In genomic region chr1:8473121-8473891, GRCh38 we compare ENCODE assay signal across 15 cellular contexts.
DNase-seq lines count a peak whose midpoint lies in the region; ATAC-seq and TF ChIP-seq lines count a peak whose summit lies in the region.
"Had no signal": no experiment of that assay in that cellular context is flagged by ENCODE, and none has a peak within 500 bp of the region (broad histone marks: within the 10 kb centered on the region; RNA-seq: fewer than 3 reads in every experiment).

No MANE protein-coding gene starts in this region.

- no peaks in the 10 kb centered on the region for H3K79me2 ChIP-seq in H9 (ENCODE audit: insufficient read depth, low read length)

- no peaks in the 10 kb centered on the region for H3K9me3 Mint-ChIP-seq in activated T-cell treated with anti-CD3 and anti-CD28 coated beads, Interleukin-2, amount 50 U/mL, for 4 hours
- H3K9me3 Mint-ChIP-seq in H9 (no peaks in the 10 kb centered on the region), osteocyte (ENCODE audit: unreplicated experiment) (no peaks in the 10 kb centered on the region)
- H3K9me3 Mint-ChIP-seq in activated naive CD8-positive, alpha-beta T cell (ENCODE audit: low read depth): no peaks in the 10 kb centered on the region
- H3K9me3 Mint-ChIP-seq: stimulated activated naive B cell treated with anti-CD40 and anti-IgM and Interleukin-4, amounts not matched to agents 10 μg/mL and 1 μg/mL and 100 μg/mL, for 72 hours had no signal

- H3K79me1 ChIP-seq in H9 (ENCODE audit: insufficient read depth, low read depth, low read length, poor library complexity, severe bottlenecking): peaks cover 6% of the 10 kb centered on the region

- no peak for ATAC-seq in activated T-cell treated with anti-CD3 and anti-CD28 coated beads, Interleukin-2, amount 50 U/mL, for 4 hours
- no peak for ATAC-seq in HG03108 (IDR thresholded peaks at IDR 0.05; ENCODE audit: unreplicated experiment)
- ATAC-seq: PC-3 had no signal

- H3K56ac ChIP-seq in H9 (ENCODE audit: insufficient read length, low read depth, low read length): no peak overlapping the region

- no peak overlapping the region for H3K14ac ChIP-seq in H9 (ENCODE audit: insufficient read depth, low read length)

- H3K23me2 ChIP-seq in H9 (ENCODE audit: insufficient read length, low read depth, low read length, poor library complexity, severe bottlenecking): no peaks in the 10 kb centered on the region

- no peak overlapping the region for H3K4ac ChIP-seq in H9 (ENCODE audit: low read depth, low read length)

- H2BK5ac ChIP-seq in H9 (ENCODE audit: insufficient read length, low read length): no peak overlapping the region

- peaks cover 48% of the 10 kb centered on the region for H3K4me1 Mint-ChIP-seq in activated T-cell treated with anti-CD3 and anti-CD28 coated beads, Interleukin-2, amount 50 U/mL, for 4 hours (ENCODE audit: low read depth)
- H3K4me1 Mint-ChIP-seq in H9 (peaks cover 44 to 45% of the 10 kb centered on the region in 2 experiments), osteocyte (ENCODE audit: unreplicated experiment) (peaks cover 10% of the 10 kb centered on the region)
- H3K4me1 Mint-ChIP-seq in activated naive CD8-positive, alpha-beta T cell (ENCODE audit: low read depth): peaks cover 44% of the 10 kb centered on the region

- no peak overlapping the region for H3K4me2 ChIP-seq in H9 (ENCODE audit: insufficient read depth, insufficient read length, low read length)
- H3K4me2 ChIP-seq: SK-N-SH had no signal

- no peaks in the 10 kb centered on the region for H3K27me3 ChIP-seq in H9 (ENCODE audit: insufficient read depth, low read length)
- H3K27me3 ChIP-seq: pancreas had no signal

- WGBS in H9 (ENCODE audit: extremely low coverage, insufficient read length, low lambda C conversion rate): no CpG with 5 or more reads among the region's 4 CpGs

- H3K9ac ChIP-seq in H9 (ENCODE audit: extremely low read depth, insufficient read length, low read length): no peak overlapping the region
- H3K9ac ChIP-seq: SK-N-SH had no signal

- H3K4me3 Mint-ChIP-seq in activated T-cell treated with anti-CD3 and anti-CD28 coated beads, Interleukin-2, amount 50 U/mL, for 4 hours: peak overlapping the region; percentile 12
- H3K4me3 Mint-ChIP-seq in H9 (no peak overlapping the region), osteocyte (ENCODE audit: unreplicated experiment) (no peak overlapping the region)
- no peak overlapping the region for H3K4me3 Mint-ChIP-seq in activated naive CD8-positive, alpha-beta T cell
- H3K4me3 Mint-ChIP-seq: stimulated activated naive B cell treated with anti-CD40 and anti-IgM and Interleukin-4, amounts not matched to agents 10 μg/mL and 1 μg/mL and 100 μg/mL, for 72 hours had no signal

- H3K27ac Mint-ChIP-seq in H9 (peak overlapping the region; percentile 69 to 93 (median 76); a peak in 4 of 7 replicates), osteocyte (ENCODE audit: unreplicated experiment) (no peak overlapping the region)
- peak overlapping the region; percentile 74 for H3K27ac Mint-ChIP-seq in activated naive CD8-positive, alpha-beta T cell
- H3K27ac Mint-ChIP-seq: stimulated activated naive B cell treated with anti-CD40 and anti-IgM and Interleukin-4, amounts not matched to agents 10 μg/mL and 1 μg/mL and 100 μg/mL, for 72 hours had no signal

- no peak overlapping the region for H3K23ac ChIP-seq in H9 (ENCODE audit: insufficient read length, low read depth, low read length)

- H3K9me3 ChIP-seq in H9 (ENCODE audit: control insufficient read depth, low read depth, low read length): no peaks in the 10 kb centered on the region
- H3K9me3 ChIP-seq: pancreas, SK-N-SH had no signal

- no peak overlapping the region for H2BK15ac ChIP-seq in H9 (ENCODE audit: low read depth, low read length)

- no peaks in the 10 kb centered on the region for H3K27me3 Mint-ChIP-seq in activated T-cell treated with anti-CD3 and anti-CD28 coated beads, Interleukin-2, amount 50 U/mL, for 4 hours (ENCODE audit: low read depth)
- H3K27me3 Mint-ChIP-seq in H9 (ENCODE audit: low read depth): peaks cover 1% of the 10 kb centered on the region; the same call in 1 of the 2 replicates
- no peaks in the 10 kb centered on the region for H3K27me3 Mint-ChIP-seq in activated naive CD8-positive, alpha-beta T cell
- no peaks in the 10 kb centered on the region for H3K27me3 Mint-ChIP-seq in osteocyte (ENCODE audit: unreplicated experiment)
- H3K27me3 Mint-ChIP-seq: stimulated activated naive B cell treated with anti-CD40 and anti-IgM and Interleukin-4, amounts not matched to agents 10 μg/mL and 1 μg/mL and 100 μg/mL, for 72 hours had no signal

- H4K91ac ChIP-seq in H9 (ENCODE audit: insufficient read length, low read depth, low read length): no peak overlapping the region

- H4K8ac ChIP-seq in H9 (replicated peaks; ENCODE audit: insufficient read length, low read depth, low read length): no peak overlapping the region

- H2BK120ac ChIP-seq in H9 (ENCODE audit: low read depth, low read length, poor library complexity, severe bottlenecking): no peak overlapping the region

- H4K5ac ChIP-seq in H9 (ENCODE audit: insufficient read length, low read depth, low read length): no peak overlapping the region

- H3K27ac ChIP-seq in H9 (ENCODE audit: insufficient read length, low read depth, low read length): no peak overlapping the region
- H3K27ac ChIP-seq: pancreas had no signal

- H3K18ac ChIP-seq in H9 (ENCODE audit: insufficient read length, low read depth, low read length): no peak overlapping the region

- H3K4me1 ChIP-seq in H9 (ENCODE audit: insufficient read depth, low read length): peaks cover 7% of the 10 kb centered on the region

- H2AFZ ChIP-seq in H9 (ENCODE audit: low read length): no peak overlapping the region

- H3T11ph ChIP-seq in H9 (ENCODE audit: low read length): no peak overlapping the region

- no peak overlapping the region for H2AK5ac ChIP-seq in H9 (ENCODE audit: insufficient read length, low read length)

- no peak for TF ChIP-seq CTCF in H9 (conservative IDR thresholded peaks at IDR 0.05)
- no peak for TF ChIP-seq CTCF in osteocyte (IDR thresholded peaks at IDR 0.05)

- H2BK12ac ChIP-seq in H9 (ENCODE audit: insufficient read length, low read depth, low read length): no peak overlapping the region

- peaks cover 5% of the 10 kb centered on the region for H3K36me3 Mint-ChIP-seq in activated T-cell treated with anti-CD3 and anti-CD28 coated beads, Interleukin-2, amount 50 U/mL, for 4 hours (ENCODE audit: insufficient read depth)
- no peaks in the 10 kb centered on the region; a peak in 1 of 7 replicates for H3K36me3 Mint-ChIP-seq in H9 (ENCODE audit: insufficient read depth in 1 of 3, low read depth in 3 of 3)
- H3K36me3 Mint-ChIP-seq in activated naive CD8-positive, alpha-beta T cell: no peaks in the 10 kb centered on the region
- no peaks in the 10 kb centered on the region for H3K36me3 Mint-ChIP-seq in osteocyte (ENCODE audit: unreplicated experiment)

- H2BK20ac ChIP-seq in H9 (ENCODE audit: low read depth, low read length, poor library complexity, severe bottlenecking): no peak overlapping the region

- DNase-seq in activated T-cell treated with anti-CD3 and anti-CD28 coated beads, Interleukin-2, amount 50 U/mL, for 4 hours: no peak
- DNase-seq in activated T-cell treated with anti-CD3 and anti-CD28 coated beads for 4 hours (no peak), H9 (no peak), osteocyte (ENCODE audit: extremely low spot score, unreplicated experiment) (peak; percentile 13), NCI-H1694 treated with DMSO at 0.1 percent for 48 hours (lab: John Stamatoyannopoulos, UW) (no peak), NCI-H748 treated with DMSO at 0.1 percent for 48 hours (lab: John Stamatoyannopoulos, UW) (no peak)
- DNase-seq: cerebellar nuclear complex; GDM1; hypothalamus; pancreas; PC-3; SK-N-SH; stimulated activated naive B cell treated with anti-CD40 and anti-IgM and Interleukin-4, amounts not matched to agents 10 μg/mL and 1 μg/mL and 100 μg/mL, for 72 hours had no signal

- no peaks in the 10 kb centered on the region for H4K20me1 ChIP-seq in H9 (ENCODE audit: control insufficient read depth, insufficient read depth, insufficient read length)
